Comparison of ENCODE assay signal across 8 cellular contexts in the genomic region with DNA sequence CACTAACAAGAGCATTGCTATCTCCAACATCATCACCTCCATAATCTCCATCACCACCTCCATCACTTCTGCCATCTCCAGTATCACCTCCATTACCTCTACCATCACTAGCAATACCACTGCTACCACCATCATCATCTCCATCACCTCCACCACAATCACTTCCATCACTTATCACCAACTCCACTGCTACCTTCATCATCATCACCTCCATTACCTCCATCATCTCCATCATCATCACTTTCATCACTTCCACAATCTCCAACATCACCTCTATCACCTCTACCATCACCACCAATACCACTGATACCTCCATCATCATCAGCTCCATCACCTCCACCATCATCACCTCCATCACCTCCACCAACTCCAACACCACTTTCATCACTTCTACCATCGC.
"Had no signal": no experiment of that assay in that cellular context is flagged by ENCODE, and none has a peak within 500 bp of the region (broad histone marks: within the 10 kb centered on the region; RNA-seq: fewer than 3 reads in every experiment).

No MANE protein-coding gene starts in this region.

- H3K4me3 ChIP-seq: GM12878 had no signal

- ATAC-seq: GM12878 had no signal

- DNase-seq: GDM1, GF-D8 had no signal

- FAIRE-seq: G401.6, GM12878, GM12891, GM12892, GM18507, GM19239 had no signal
